ENCODE assay signal across 10 cellular contexts in genomic region chr4:6687947-6688878, GRCh38. TPM values are rescaled to one million over a fixed set of nuclear protein-coding genes. Genes with fewer than 3 reads are reported as not detected.
A peak's percentile ranks its signal among the peaks of the same experiment; 100 is the strongest.
DNase-seq lines count a peak whose midpoint lies in the region; ATAC-seq, FAIRE-seq and TF ChIP-seq lines count a peak whose summit lies in the region.
"Had no signal": no experiment of that assay in that cellular context is flagged by ENCODE, and none has a peak within 500 bp of the region (broad histone marks: within the 10 kb centered on the region; RNA-seq: fewer than 3 reads in every experiment).

No MANE protein-coding gene starts in this region.

- TF ChIP-seq POLR2A in GM12878 (IDR thresholded peaks at IDR 0.05; ENCODE audit: low read depth, low read length): no peak

- RAD21 ChIA-PET in GM12878 (lab: Charles Lee; ENCODE audit: unreplicated experiment): interaction anchor here (0.9 kb wide), 1 partner anchor 18 kb away, joined by 3 read pairs; no protein-coding TSS in a partner anchor

- no peaks in the 10 kb centered on the region for H3K9me3 Mint-ChIP-seq in Caco-2 (ENCODE audit: unreplicated experiment)
- H3K9me3 Mint-ChIP-seq in naive thymus-derived CD8-positive, alpha-beta T cell: no peaks in the 10 kb centered on the region

- TF ChIP-seq CTCF in Caco-2 (IDR thresholded peaks at IDR 0.05; ENCODE audit: insufficient read depth in 1 of 2, low read depth in 1 of 2, low read length in 1 of 2, severe bottlenecking in 1 of 2, unreplicated experiment in 1 of 2) (peak; percentile 11 to 34), GM12878 (IDR thresholded peaks at IDR 0.05 in 2 of 3, conservative IDR thresholded peaks at IDR 0.05 in 1 of 3; ENCODE audit: control insufficient read depth in 2 of 3, extremely low read depth in 1 of 3, insufficient read depth in 1 of 3, low read depth in 3 of 3, low read length in 3 of 3) (no peak)

- no peaks in the 10 kb centered on the region for H3K27me3 Mint-ChIP-seq in Caco-2 (ENCODE audit: insufficient read depth, unreplicated experiment)
- no peaks in the 10 kb centered on the region for H3K27me3 Mint-ChIP-seq in naive thymus-derived CD8-positive, alpha-beta T cell

- peak overlapping the region; percentile 94 for H3K27ac Mint-ChIP-seq in Caco-2 (ENCODE audit: unreplicated experiment)
- H3K27ac Mint-ChIP-seq in naive thymus-derived CD8-positive, alpha-beta T cell: peak overlapping the region; percentile 88 to 99 (median 97)

- no peak overlapping the region for H2AFZ ChIP-seq in GM12878 (ENCODE audit: control insufficient read depth, low read depth, low read length)

- TF ChIP-seq RAD21 in GM12878 (IDR thresholded peaks at IDR 0.05; ENCODE audit: insufficient read depth, low read depth, low read length): no peak

- WGBS in GM12878 (ENCODE audit: insufficient coverage, insufficient replicate concordance, low lambda C conversion rate, missing lambda C conversion rate): 72% methylated on average over 20 of the region's 24 CpGs
- whole genome bisulfite sequencing in small intestine, 3 donors: 76 to 84% (median 77%) methylated on average over 24 of the region's 24 CpGs

- 0 out of 2 replicates have a peak overlapping the region, but pooled peaks have one; percentile 71 for H3K4me2 ChIP-seq in GM12878 (ENCODE audit: control insufficient read depth, insufficient read depth)

- CTCF ChIA-PET in Caco-2 (lab: Charles Lee) (interaction anchor here (0.7 to 4.5 kb wide), 2 partner anchors 14 to 383 kb away, joined by 3 to 60 read pairs; a partner anchor contains a TSS), GM12878 (lab: Yijun Ruan, JAX) (interaction anchor here (1.0 to 1.2 kb wide), 2 partner anchors 13 to 185 kb away, joined by 4 to 6 read pairs; no protein-coding TSS in a partner anchor)

- peak overlapping the region; percentile 64 for H3K4me3 Mint-ChIP-seq in Caco-2 (ENCODE audit: unreplicated experiment)
- peak overlapping the region; percentile 12 to 95 (median 84) for H3K4me3 Mint-ChIP-seq in naive thymus-derived CD8-positive, alpha-beta T cell

- H3K4me1 ChIP-seq in Caco-2 (peaks cover 39% of the 10 kb centered on the region), GM12878 (ENCODE audit: control insufficient read depth, insufficient read depth, low read length) (peaks cover 11% of the 10 kb centered on the region), small intestine (ENCODE audit: control insufficient read depth in 2 of 2, insufficient read depth in 1 of 2, low read depth in 1 of 2, low read length in 1 of 2) (no peaks in the 10 kb centered on the region)

- no peak for ATAC-seq in GM12878
- ATAC-seq in naive thymus-derived CD8-positive, alpha-beta T cell: no peak

- H3K4me1 Mint-ChIP-seq in Caco-2 (ENCODE audit: low read depth, unreplicated experiment): peaks cover 42% of the 10 kb centered on the region
- H3K4me1 Mint-ChIP-seq in naive thymus-derived CD8-positive, alpha-beta T cell: peaks cover 33 to 72% (median 63%) of the 10 kb centered on the region in 4 donors

- peaks cover 22% of the 10 kb centered on the region for H3K36me3 Mint-ChIP-seq in Caco-2 (ENCODE audit: insufficient read depth, unreplicated experiment)
- H3K36me3 Mint-ChIP-seq in naive thymus-derived CD8-positive, alpha-beta T cell: no peaks in the 10 kb centered on the region

- TSS peak; percentile 7 for BruUV-seq in Caco-2 (replicated peaks; lab: Mats Ljungman, UMichigan)
- no TSS peak for BruUV-seq in GM12878 (replicated peaks; lab: Mats Ljungman, UMichigan)

- H3K27ac ChIP-seq in KOPT-K1 (ENCODE audit: low read depth, low read length, poor library complexity, severe bottlenecking) (peak overlapping the region; percentile 97), GM12878 (ENCODE audit: control insufficient read depth, insufficient read depth) (no peak overlapping the region), small intestine (ENCODE audit: low read depth in 1 of 2, low read length in 1 of 2) (peak overlapping the region in 1 of 2 donors; percentile 77)

- H3K9ac ChIP-seq in GM12878 (ENCODE audit: control insufficient read depth, insufficient read depth, low read length): no peak overlapping the region

- H4K20me1 ChIP-seq in GM12878 (ENCODE audit: control insufficient read depth, insufficient read depth): no peaks in the 10 kb centered on the region

- SMC1A ChIA-PET in GM12878 (lab: Charles Lee; ENCODE audit: uncharacterized antibody, unreplicated experiment): interaction anchor here (1.4 kb wide), 1 partner anchor 185 kb away, joined by 3 read pairs; no protein-coding TSS in a partner anchor

- H3K27me3 ChIP-seq in Caco-2 (replicated peaks; ENCODE audit: control insufficient read depth, insufficient read depth, low read length) (no peaks in the 10 kb centered on the region), GM12878 (replicated peaks in 1 of 2; ENCODE audit: control insufficient read depth in 2 of 2, insufficient read depth in 2 of 2, low read length in 1 of 2) (no peaks in the 10 kb centered on the region), small intestine (ENCODE audit: control insufficient read depth in 2 of 2, insufficient read depth in 2 of 2, low read length in 2 of 2) (no peaks in the 10 kb centered on the region)

- no peaks in the 10 kb centered on the region for H3K36me3 ChIP-seq in Caco-2 (ENCODE audit: control insufficient read depth, insufficient read depth, low read length)
- H3K36me3 ChIP-seq in KOPT-K1 (ENCODE audit: insufficient read depth, low read length): no peaks in the 10 kb centered on the region
- H3K36me3 ChIP-seq in GM12878 (ENCODE audit: control insufficient read depth in 2 of 2, insufficient read depth in 2 of 2, low read length in 1 of 2): no peaks in the 10 kb centered on the region
- no peaks in the 10 kb centered on the region for H3K36me3 ChIP-seq in small intestine (ENCODE audit: control insufficient read depth in 2 of 2, insufficient read depth in 2 of 2, low read length in 2 of 2)

- POLR2A ChIA-PET in Caco-2 (lab: Charles Lee): interaction anchor here (1.0 to 2.0 kb wide), 3 partner anchors 13 to 15 kb away, joined by 3 to 14 read pairs (median 6); a partner anchor contains a TSS
- POLR2A ChIA-PET in GM12878 (lab: Charles Lee): interaction anchor here (0.9 kb wide), 1 partner anchor 14 kb away, joined by 3 read pairs; no protein-coding TSS in a partner anchor
- POLR2A ChIA-PET in naive thymus-derived CD8-positive, alpha-beta T cell (lab: Charles Lee): interaction anchor here (0.8 to 16.9 kb wide), 14 partner anchors 8 to 221 kb away, joined by 3 to 521 read pairs (median 4); partner anchors contain the start of genes BLOC1S4, MAN2B2, MRFAP1 and MRFAP1L1

- in situ Hi-C loops in GM12878 (cut with MboI): no loop called here

- TF ChIP-seq EP300 in GM12878 (IDR thresholded peaks at IDR 0.05; ENCODE audit: borderline replicate concordance in 1 of 2, control insufficient read depth in 1 of 2, low read depth in 2 of 2, low read length in 2 of 2): no peak

- intact Hi-C loops in Caco-2 (cut with micrococcal nuclease; ENCODE audit: unreplicated experiment) (loop anchor here (2.0 to 10.0 kb wide), 2 partner anchors 47 to 63 kb away; partner anchors contain the start of gene MRFAP1), GM12878 (cut with micrococcal nuclease; ENCODE audit: unreplicated experiment) (no loop called here)

- H3K79me2 ChIP-seq in GM12878 (ENCODE audit: control insufficient read depth, insufficient read depth, low read length): no peaks in the 10 kb centered on the region

- no peak overlapping the region for H3K4me3 ChIP-seq in Caco-2 (ENCODE audit: low read depth, low read length)
- H3K4me3 ChIP-seq in GM12878: no peak overlapping the region
- H3K4me3 ChIP-seq in small intestine (ENCODE audit: low read depth in 1 of 2, low read length in 2 of 2): peak overlapping the region in 1 of 2 donors; percentile 9

- DNase-seq in Caco-2: peak; percentile 75 to 78
- no peak for DNase-seq in GM12878 (ENCODE audit: low read depth, low spot score)
- DNase-seq in naive thymus-derived CD8-positive, alpha-beta T cell: no peak
- no peak for DNase-seq in KG1 (lab: John Stamatoyannopoulos, UW)
- DNase-seq in small intestine: no peak
- no peak for DNase-seq in T1000 (lab: John Stamatoyannopoulos, UW)
- no peak for DNase-seq in CD1c-positive myeloid dendritic cell (ENCODE audit: extremely low spot score)

- no peak for FAIRE-seq in GM12878 (lab: Jason Lieb, UNC)
- no peak for FAIRE-seq in small intestine (lab: Jason Lieb, UNC)
- FAIRE-seq: H54 had no signal

- H3K9me3 ChIP-seq in Caco-2 (no peaks in the 10 kb centered on the region), KOPT-K1 (ENCODE audit: insufficient read depth, low read length, poor library complexity, severe bottlenecking) (no peaks in the 10 kb centered on the region), GM12878 (replicated peaks; ENCODE audit: control insufficient read depth, insufficient read depth, low read length) (no peaks in the 10 kb centered on the region), small intestine (ENCODE audit: control insufficient read depth, low read depth) (no peaks in the 10 kb centered on the region)

RNA-seq across cellular contexts. Expression of gene S100P, which starts 5.5 kb away (rescaled TPM):
- 70.8 and 96.9 TPM in 2 replicates for total RNA-seq in Caco-2 (2022)
- not detected in 2 replicates for total RNA-seq in GM12878 (2013; cell fraction: nucleolus; rRNA removed)
- not detected in 2 replicates for total RNA-seq in GM12878 (2014; rRNA removed)
- not detected in 2 replicates for total RNA-seq in GM12878 (2014; rRNA removed; fragmentation: Illumina TruSeq; extraction: Trizol)
- total RNA-seq in GM12878 (2021): 0.37 and 0.90 TPM in 2 replicates
- polyA plus RNA-seq in GM12878 (2011; ENCODE audit: low read depth): not detected
- not detected in 2 replicates for polyA plus RNA-seq in GM12878 (2011; rRNA removed)
- polyA plus RNA-seq in GM12878 (2011; cell fraction: cytosol; rRNA removed): not detected in 2 replicates
- not detected in 2 replicates for polyA plus RNA-seq in GM12878 (2011; cell fraction: nucleus; rRNA removed)
- polyA plus RNA-seq in GM12878 (2012): not detected in 2 replicates
- polyA plus RNA-seq in GM12878 (2014; fragmentation: Illumina TruSeq; extraction: Trizol): not detected in 2 replicates
- polyA plus RNA-seq in GM12878 (2014; fragmentation: Nextera tagmentation; extraction: Ambion mirVana): not detected
- polyA plus RNA-seq in GM12878 (2014; rRNA removed): not detected in 2 replicates
- not detected for polyA plus RNA-seq in GM12878 (2016; fragmentation: Nextera tagmentation; extraction: Ambion mirVana)
- polyA minus RNA-seq in GM12878 (2011; rRNA and poly(A)+ RNA removed): not detected in 2 replicates
- polyA minus RNA-seq in GM12878 (2011; cell fraction: cytosol; rRNA and poly(A)+ RNA removed): 14.4 and 27.8 TPM in 2 replicates
- polyA minus RNA-seq in GM12878 (2011; cell fraction: nucleus; rRNA and poly(A)+ RNA removed): 3.7 and 12.0 TPM in 2 replicates
- total RNA-seq in naive thymus-derived CD8-positive, alpha-beta T cell: 1 to 10 TPM in 1 of 2 experiments, under 1 TPM in 1; 0.39 to 3.0 TPM
- polyA plus RNA-seq in naive thymus-derived CD8-positive, alpha-beta T cell: 1 to 10 TPM in 1 of 3 donors, not detected in 2; 3.2 TPM
- polyA plus RNA-seq in small intestine: 10 to 100 TPM; 33.9 to 63.5 (median 48.1) TPM
- total RNA-seq: LHCN-M2 had no signal

RNA-seq across cellular contexts. Expression of gene MRFAP1L1, which starts 21.5 kb away (rescaled TPM):
- total RNA-seq in Caco-2 (2022) (46.4 and 47.5 TPM in 2 replicates), GM12878 (2014; rRNA removed) (41.3 and 52.4 TPM in 2 replicates), GM12878 (2014; rRNA removed; fragmentation: Illumina TruSeq; extraction: Trizol) (61.3 and 65.8 TPM in 2 replicates), GM12878 (2021) (44.0 and 44.2 TPM in 2 replicates)
- total RNA-seq in GM12878 (2013; cell fraction: nucleolus; rRNA removed): 29.8 and 30.0 TPM in 2 replicates
- 27.4 TPM for polyA plus RNA-seq in GM12878 (2011; ENCODE audit: low read depth)
- polyA plus RNA-seq in GM12878 (2011; rRNA removed) (85.1 and 117 TPM in 2 replicates), GM12878 (2014; fragmentation: Illumina TruSeq; extraction: Trizol) (61.1 and 67.8 TPM in 2 replicates), GM12878 (2014; fragmentation: Nextera tagmentation; extraction: Ambion mirVana) (10 to 100 TPM; 30.6 to 34.5 TPM), GM12878 (2014; rRNA removed) (51.3 and 58.7 TPM in 2 replicates), GM12878 (2016; fragmentation: Nextera tagmentation; extraction: Ambion mirVana) (10 to 100 TPM; 52.2 to 53.6 TPM), small intestine (10 to 100 TPM; 36.0 to 48.0 (median 42.4) TPM)
- 29.5 and 33.3 TPM in 2 replicates for polyA plus RNA-seq in GM12878 (2011; cell fraction: cytosol; rRNA removed)
- 43.6 and 56.6 TPM in 2 replicates for polyA plus RNA-seq in GM12878 (2011; cell fraction: nucleus; rRNA removed)
- polyA plus RNA-seq in GM12878 (2012): 36.0 and 41.9 TPM in 2 replicates
- 20.3 and 23.2 TPM in 2 replicates for polyA minus RNA-seq in GM12878 (2011; rRNA and poly(A)+ RNA removed)
- polyA minus RNA-seq in GM12878 (2011; cell fraction: cytosol; rRNA and poly(A)+ RNA removed): 9.1 and 12.2 TPM in 2 replicates
- polyA minus RNA-seq in GM12878 (2011; cell fraction: nucleus; rRNA and poly(A)+ RNA removed): 15.6 and 21.7 TPM in 2 replicates
- 100 to 1,000 TPM; 123 to 127 TPM for total RNA-seq in naive thymus-derived CD8-positive, alpha-beta T cell
- polyA plus RNA-seq in naive thymus-derived CD8-positive, alpha-beta T cell: 100 to 1,000 TPM; 102 to 124 (median 105) TPM

RNA-seq across cellular contexts. Expression of gene BLOC1S4, which starts 27.8 kb away (rescaled TPM):
- total RNA-seq in Caco-2 (2022) (16.6 and 17.2 TPM in 2 replicates), GM12878 (2014; rRNA removed) (19.9 and 23.8 TPM in 2 replicates), GM12878 (2014; rRNA removed; fragmentation: Illumina TruSeq; extraction: Trizol) (5.8 and 6.9 TPM in 2 replicates), GM12878 (2021) (18.0 and 20.4 TPM in 2 replicates)
- total RNA-seq in GM12878 (2013; cell fraction: nucleolus; rRNA removed): 5.3 and 5.7 TPM in 2 replicates
- 5.2 TPM for polyA plus RNA-seq in GM12878 (2011; ENCODE audit: low read depth)
- polyA plus RNA-seq in GM12878 (2011; rRNA removed) (9.8 and 11.5 TPM in 2 replicates), GM12878 (2014; fragmentation: Illumina TruSeq; extraction: Trizol) (4.2 and 7.5 TPM in 2 replicates), GM12878 (2014; fragmentation: Nextera tagmentation; extraction: Ambion mirVana) (1 to 10 TPM; 2.7 to 6.3 TPM), GM12878 (2014; rRNA removed) (20.8 and 21.2 TPM in 2 replicates), GM12878 (2016; fragmentation: Nextera tagmentation; extraction: Ambion mirVana) (10 to 100 TPM in 1 of 2 experiments, 1 to 10 TPM in 1; 3.0 to 21.1 TPM), small intestine (10 to 100 TPM; 13.1 to 19.5 (median 17.2) TPM)
- polyA plus RNA-seq in GM12878 (2011; cell fraction: cytosol; rRNA removed): 11.7 and 17.3 TPM in 2 replicates
- 12.7 and 15.0 TPM in 2 replicates for polyA plus RNA-seq in GM12878 (2011; cell fraction: nucleus; rRNA removed)
- polyA plus RNA-seq in GM12878 (2012): 11.9 and 12.5 TPM in 2 replicates
- polyA minus RNA-seq in GM12878 (2011; rRNA and poly(A)+ RNA removed): 4.9 and 8.0 TPM in 2 replicates
- polyA minus RNA-seq in GM12878 (2011; cell fraction: cytosol; rRNA and poly(A)+ RNA removed): 4.1 and 5.5 TPM in 2 replicates
- 6.3 and 14.2 TPM in 2 replicates for polyA minus RNA-seq in GM12878 (2011; cell fraction: nucleus; rRNA and poly(A)+ RNA removed)
- 10 to 100 TPM; 38.7 to 40.0 TPM for total RNA-seq in naive thymus-derived CD8-positive, alpha-beta T cell
- polyA plus RNA-seq in naive thymus-derived CD8-positive, alpha-beta T cell: 10 to 100 TPM; 65.8 to 81.6 (median 75.4) TPM

RNA-seq across cellular contexts. Expression of gene MRFAP1, which starts 47.7 kb away (rescaled TPM):
- total RNA-seq in Caco-2 (2022) (245 and 254 TPM in 2 replicates), GM12878 (2014; rRNA removed) (48.5 and 50.6 TPM in 2 replicates), GM12878 (2014; rRNA removed; fragmentation: Illumina TruSeq; extraction: Trizol) (54.8 and 56.9 TPM in 2 replicates), GM12878 (2021) (105 TPM in 2 replicates)
- 11.5 and 11.9 TPM in 2 replicates for total RNA-seq in GM12878 (2013; cell fraction: nucleolus; rRNA removed)
- 76.4 TPM for polyA plus RNA-seq in GM12878 (2011; ENCODE audit: low read depth)
- polyA plus RNA-seq in GM12878 (2011; rRNA removed) (97.5 and 99.4 TPM in 2 replicates), GM12878 (2014; fragmentation: Illumina TruSeq; extraction: Trizol) (69.3 and 70.2 TPM in 2 replicates), GM12878 (2014; fragmentation: Nextera tagmentation; extraction: Ambion mirVana) (10 to 100 TPM; 18.7 to 38.0 TPM), GM12878 (2014; rRNA removed) (103 and 105 TPM in 2 replicates), GM12878 (2016; fragmentation: Nextera tagmentation; extraction: Ambion mirVana) (10 to 100 TPM; 92.3 to 92.8 TPM), small intestine (100 to 1,000 TPM; 250 to 324 (median 303) TPM)
- polyA plus RNA-seq in GM12878 (2011; cell fraction: cytosol; rRNA removed): 61.4 and 95.3 TPM in 2 replicates
- polyA plus RNA-seq in GM12878 (2011; cell fraction: nucleus; rRNA removed): 50.2 and 76.3 TPM in 2 replicates
- polyA plus RNA-seq in GM12878 (2012): 107 and 111 TPM in 2 replicates
- 19.4 and 21.8 TPM in 2 replicates for polyA minus RNA-seq in GM12878 (2011; rRNA and poly(A)+ RNA removed)
- 9.2 and 14.2 TPM in 2 replicates for polyA minus RNA-seq in GM12878 (2011; cell fraction: cytosol; rRNA and poly(A)+ RNA removed)
- 12.5 and 17.5 TPM in 2 replicates for polyA minus RNA-seq in GM12878 (2011; cell fraction: nucleus; rRNA and poly(A)+ RNA removed)
- 100 to 1,000 TPM; 148 to 153 TPM for total RNA-seq in naive thymus-derived CD8-positive, alpha-beta T cell
- polyA plus RNA-seq in naive thymus-derived CD8-positive, alpha-beta T cell: 100 to 1,000 TPM; 141 to 186 (median 155) TPM

Comparison
In these comparisons a context has a peak if more than half of its experiments do, and no peak if none do; other contexts are left out.
1. DNase-seq: peak in Caco-2 (2 of 2); none in GM12878 (single experiment), naive thymus-derived CD8-positive, alpha-beta T cell (0 of 10), KG1 (single experiment), small intestine (single experiment), T1000 (single experiment) and CD1c-positive myeloid dendritic cell (single experiment).
2. CTCF ChIP-seq: peak in Caco-2 (2 of 2); none in GM12878 (0 of 3).
3. RNA of gene S100P, which starts 5.5 kb away (total RNA-seq): 70.8 to 96.9 TPM in Caco-2; 0.39 to 3.0 TPM in naive thymus-derived CD8-positive, alpha-beta T cell and 0.37 to 0.90 TPM in GM12878; every median in the first group is over 10 times any median in the second.